Comparison of ENCODE assay signal across 8 cellular contexts in the genomic region with DNA sequence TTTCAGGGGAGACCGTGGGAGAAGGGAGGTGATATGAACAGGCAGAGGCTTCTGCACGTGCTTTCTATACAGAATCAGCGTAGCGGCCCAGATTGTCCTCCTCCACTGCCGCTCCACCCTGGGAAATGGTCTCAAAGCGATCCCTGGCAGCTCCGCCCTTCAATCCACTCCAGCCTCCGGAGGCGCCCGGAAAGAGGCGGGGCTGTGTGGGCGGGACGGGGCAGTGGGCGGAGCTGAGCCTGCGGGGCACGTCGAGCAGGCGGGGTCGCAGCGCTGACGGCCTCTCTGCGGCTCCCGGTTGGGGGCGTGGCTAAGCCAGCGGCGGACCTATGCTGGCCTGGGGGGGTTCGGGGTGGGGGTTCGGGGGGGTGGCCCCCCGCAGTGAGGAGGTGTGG. TPM values are rescaled to one million over a fixed set of nuclear protein-coding genes. Genes with fewer than 3 reads are reported as not detected.
DNase-seq lines count a peak whose midpoint lies in the region; ATAC-seq, FAIRE-seq and TF ChIP-seq lines count a peak whose summit lies in the region.

No MANE protein-coding gene starts in this region.

- POLR2A ChIA-PET in activated CD4-positive, alpha-beta memory T cell treated with anti-CD3 and anti-CD28 coated beads, Interleukin-2, amount 10 ng/mL, durations not matched to agents 7 days and 5 days (lab: Charles Lee), result no interaction called here

- no peaks in the 10 kb centered on the region for H3K9me3 Mint-ChIP-seq in activated CD4-positive, alpha-beta memory T cell treated with anti-CD3 and anti-CD28 coated beads, Interleukin-2, amount 10 ng/mL, durations not matched to agents 7 days and 5 days

- peak overlapping the region; percentile 37 for H3K4me3 ChIP-seq in ectodermal cell (ENCODE audit: insufficient read depth, low read depth, low read length)
- peak overlapping the region in 1 of 2 experiments; percentile 70 for H3K4me3 ChIP-seq in mesenchymal stem cell (ENCODE audit: insufficient read depth in 1 of 2, low read depth in 1 of 2, low read length in 2 of 2)

- no peak overlapping the region for H3K9ac ChIP-seq in mesenchymal stem cell (ENCODE audit: low read length)

- H3K4me2 ChIP-seq in mesenchymal stem cell (ENCODE audit: low read length, poor library complexity, severe bottlenecking), result peak overlapping the region; percentile 42

- peak overlapping the region; percentile 58 for H3K4me3 Mint-ChIP-seq in activated CD4-positive, alpha-beta memory T cell treated with anti-CD3 and anti-CD28 coated beads, Interleukin-2, amount 10 ng/mL, durations not matched to agents 7 days and 5 days

- H3K9me3 ChIP-seq in ectodermal cell (ENCODE audit: control insufficient read depth, low read length), result no peaks in the 10 kb centered on the region
- no peaks in the 10 kb centered on the region for H3K9me3 ChIP-seq in mesenchymal stem cell (ENCODE audit: control insufficient read depth, low read length)

- H4K91ac ChIP-seq in mesenchymal stem cell (ENCODE audit: low read length), result no peak overlapping the region

- no peak overlapping the region for H2BK12ac ChIP-seq in mesenchymal stem cell (ENCODE audit: low read length in 2 of 2)

- 2 to 4% methylated on average over 23 to 24 of the region's 29 CpGs for WGBS in ectodermal cell, 2 experiments
- WGBS in mesenchymal stem cell, result 0% methylated on average over 1 of the region's 29 CpGs

- no peak overlapping the region for H3K18ac ChIP-seq in mesenchymal stem cell (ENCODE audit: low read depth in 1 of 2, low read length in 2 of 2)

- peak; percentile 68 for ATAC-seq in HG03378 (IDR thresholded peaks at IDR 0.05; ENCODE audit: unreplicated experiment)

- FAIRE-seq in GM19239 (lab: Jason Lieb, UNC), result peak; percentile 96

- H3K27me3 Mint-ChIP-seq in activated CD4-positive, alpha-beta memory T cell treated with anti-CD3 and anti-CD28 coated beads, Interleukin-2, amount 10 ng/mL, durations not matched to agents 7 days and 5 days, result peaks cover 10% of the 10 kb centered on the region

- no peak overlapping the region for H3K4ac ChIP-seq in mesenchymal stem cell (ENCODE audit: low read depth in 1 of 2, low read length in 2 of 2)

- no peak overlapping the region for H2BK120ac ChIP-seq in mesenchymal stem cell (ENCODE audit: low read depth, low read length)

- H4K8ac ChIP-seq in mesenchymal stem cell (ENCODE audit: low read length), result peak overlapping the region; percentile 28

- no peak overlapping the region for H3K27ac ChIP-seq in ectodermal cell (ENCODE audit: insufficient read depth, low read depth, low read length, poor library complexity, severe bottlenecking)
- H3K27ac ChIP-seq in mesenchymal stem cell (ENCODE audit: low read length, poor library complexity, severe bottlenecking), result no peak overlapping the region

- H3K27ac Mint-ChIP-seq in activated CD4-positive, alpha-beta memory T cell treated with anti-CD3 and anti-CD28 coated beads, Interleukin-2, amount 10 ng/mL, durations not matched to agents 7 days and 5 days, result no peak overlapping the region

- H3K4me1 Mint-ChIP-seq in activated CD4-positive, alpha-beta memory T cell treated with anti-CD3 and anti-CD28 coated beads, Interleukin-2, amount 10 ng/mL, durations not matched to agents 7 days and 5 days, result peaks cover 3% of the 10 kb centered on the region

- H3K36me3 ChIP-seq in ectodermal cell (ENCODE audit: control insufficient read depth, insufficient read depth, low read length), result no peaks in the 10 kb centered on the region
- H3K36me3 ChIP-seq in mesenchymal stem cell (ENCODE audit: control insufficient read depth in 1 of 2, insufficient read depth in 2 of 2, low read depth in 1 of 2, low read length in 2 of 2), result no peaks in the 10 kb centered on the region

- DNase-seq in AG09319 (ENCODE audit: extremely low read depth, low read depth), result peak; percentile 7
- peak; percentile 52 for DNase-seq in GM19239 (ENCODE audit: insufficient read length, low spot score)
- DNase-seq in NCI-H524 treated with DMSO at 0.1 percent for 48 hours (lab: John Stamatoyannopoulos, UW), result peak; percentile 44
- DNase-seq in activated CD4-positive, alpha-beta memory T cell treated with anti-CD3 and anti-CD28 coated beads, Interleukin-2, amount 10 ng/mL, durations not matched to agents 7 days and 5 days, result peak; percentile 88
- DNase-seq in mesenchymal stem cell, result peak; percentile 37
- peak; percentile 72 to 82 (median 79) for DNase-seq in stimulated activated CD4-positive, alpha-beta T cell treated with anti-CD3 and anti-CD28 coated beads, TNF-alpha, amount 100 ng/mL, for 48 hours (ENCODE audit: low read depth in 3 of 3)

- no peak overlapping the region for H3K14ac ChIP-seq in mesenchymal stem cell (ENCODE audit: low read length in 2 of 2)

- H3K4me1 ChIP-seq in ectodermal cell (ENCODE audit: control insufficient read depth, insufficient read depth, low read length), result no peaks in the 10 kb centered on the region
- peaks cover 6% of the 10 kb centered on the region for H3K4me1 ChIP-seq in mesenchymal stem cell (ENCODE audit: control insufficient read depth, insufficient read depth, low read depth, low read length)

- H2AFZ ChIP-seq in mesenchymal stem cell (ENCODE audit: low read depth, low read length), result no peak overlapping the region

- H3K23ac ChIP-seq in mesenchymal stem cell (ENCODE audit: low read length in 2 of 2), result no peak overlapping the region

- H3K27me3 ChIP-seq in ectodermal cell (ENCODE audit: control insufficient read depth, insufficient read depth, low read length, poor library complexity, severe bottlenecking) (peaks cover 7% of the 10 kb centered on the region), mesenchymal stem cell (ENCODE audit: control insufficient read depth in 1 of 2, insufficient read depth in 1 of 2, low read length in 2 of 2) (peaks cover 6 to 12% of the 10 kb centered on the region in 2 experiments)

- no peak overlapping the region for H2AK5ac ChIP-seq in mesenchymal stem cell (ENCODE audit: low read length, severe bottlenecking)

- no peaks in the 10 kb centered on the region for H3K36me3 Mint-ChIP-seq in activated CD4-positive, alpha-beta memory T cell treated with anti-CD3 and anti-CD28 coated beads, Interleukin-2, amount 10 ng/mL, durations not matched to agents 7 days and 5 days (ENCODE audit: low read depth)

- H3K79me1 ChIP-seq in mesenchymal stem cell (replicated peaks; ENCODE audit: low read length, poor library complexity, severe bottlenecking), result no peaks in the 10 kb centered on the region

- H2BK15ac ChIP-seq in mesenchymal stem cell (ENCODE audit: low read depth, poor library complexity, severe bottlenecking), result no peak overlapping the region

- CTCF ChIA-PET in activated CD4-positive, alpha-beta memory T cell treated with anti-CD3 and anti-CD28 coated beads, Interleukin-2, amount 10 ng/mL, durations not matched to agents 7 days and 5 days (lab: Charles Lee), result no interaction called here

- H2BK5ac ChIP-seq in mesenchymal stem cell (ENCODE audit: low read depth, low read length, poor library complexity, severe bottlenecking), result no peak overlapping the region

- no peak for TF ChIP-seq CTCF in AG09319 (IDR thresholded peaks at IDR 0.05; ENCODE audit: low read depth, low read length)

RNA-seq across cellular contexts. Expression of gene SMIM10L2A, which starts 0.2 kb away (rescaled TPM):
- under 1 TPM; 0.33 to 0.45 TPM for total RNA-seq in activated CD4-positive, alpha-beta memory T cell treated with anti-CD3 and anti-CD28 coated beads, Interleukin-2, amount 10 ng/mL, durations not matched to agents 7 days and 5 days
- 2.9 TPM for polyA plus RNA-seq in ectodermal cell (2013, experiment 1 of 4)
- 3.0 TPM for polyA plus RNA-seq in ectodermal cell (2013, experiment 2 of 4)
- polyA plus RNA-seq in ectodermal cell (2013, experiment 3 of 4), result 2.5 TPM
- 3.8 TPM for polyA plus RNA-seq in ectodermal cell (2013, experiment 4 of 4)
- polyA plus RNA-seq in mesenchymal stem cell (2013, experiment 1 of 2), result 0.03 TPM
- 0.04 TPM for polyA plus RNA-seq in mesenchymal stem cell (2013, experiment 2 of 2)

Comparison
In these comparisons a context has a peak if more than half of its experiments do, and no peak if none do; other contexts are left out.
1. DNase-seq: peak in every context shown above with its lines; median percentile 88 in activated CD4-positive, alpha-beta memory T cell treated with anti-CD3 and anti-CD28 coated beads, Interleukin-2, amount 10 ng/mL, durations not matched to agents 7 days and 5 days; 79 in stimulated activated CD4-positive, alpha-beta T cell treated with anti-CD3 and anti-CD28 coated beads, TNF-alpha, amount 100 ng/mL, for 48 hours; 52 in GM19239; 44 in NCI-H524 treated with DMSO at 0.1 percent for 48 hours; 37 in mesenchymal stem cell; 7 in AG09319.